ENCODE assay signal across 23 cellular contexts in the genomic region with DNA sequence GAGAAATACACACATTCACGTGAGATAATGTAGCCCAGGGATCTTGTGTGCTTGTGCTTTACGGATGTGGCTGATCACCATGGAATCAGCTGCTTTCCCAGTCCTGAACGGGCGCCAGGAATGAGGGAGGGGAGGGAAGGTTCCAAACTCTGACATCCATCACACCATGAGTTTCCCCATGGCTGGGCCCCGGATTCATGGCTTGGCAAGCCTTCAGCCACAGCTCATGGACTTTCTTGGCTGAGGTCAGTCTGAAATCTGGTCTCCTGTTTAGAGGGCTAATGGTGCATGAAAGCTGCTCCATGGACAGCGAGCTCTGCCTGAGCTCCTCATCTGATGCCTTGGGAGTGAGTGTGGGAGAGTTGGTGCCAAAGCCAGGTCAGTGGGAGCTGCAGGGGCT.
DNase-seq lines count a peak whose midpoint lies in the region; ATAC-seq, FAIRE-seq and TF ChIP-seq lines count a peak whose summit lies in the region.
"Had no signal": no experiment of that assay in that cellular context is flagged by ENCODE, and none has a peak within 500 bp of the region (broad histone marks: within the 10 kb centered on the region; RNA-seq: fewer than 3 reads in every experiment).

No MANE protein-coding gene starts in this region.

- H3K9me3 ChIP-seq in astrocyte (ENCODE audit: insufficient read depth, low read depth, low read length) (no peaks in the 10 kb centered on the region), psoas muscle (no peaks in the 10 kb centered on the region), PC-9 (ENCODE audit: insufficient read depth, low read depth) (no peaks in the 10 kb centered on the region), Karpas-422 (ENCODE audit: low read length) (no peaks in the 10 kb centered on the region)

- H3K27ac ChIP-seq in astrocyte (ENCODE audit: low read depth, low read length) (no peak overlapping the region), psoas muscle (no peak overlapping the region), PC-9 (no peak overlapping the region), Karpas-422 (ENCODE audit: low read length) (no peak overlapping the region)
- H3K27ac ChIP-seq: KMS-11 had no signal

- H4K20me1 ChIP-seq in astrocyte (ENCODE audit: insufficient read depth, low read length) = no peaks in the 10 kb centered on the region
- no peaks in the 10 kb centered on the region for H4K20me1 ChIP-seq in PC-9 (ENCODE audit: insufficient read depth)
- no peaks in the 10 kb centered on the region for H4K20me1 ChIP-seq in Karpas-422 (ENCODE audit: insufficient read depth, low read depth, low read length)

- H3K27ac Mint-ChIP-seq in astrocyte (ENCODE audit: unreplicated experiment) (no peak overlapping the region), Calu3 (ENCODE audit: unreplicated experiment) (no peak overlapping the region), HFFc6 (no peak overlapping the region)
- H3K27ac Mint-ChIP-seq: CD4-positive, CD25-positive, alpha-beta regulatory T cell; GM23338 had no signal

- no peak overlapping the region for H3K4me3 Mint-ChIP-seq in astrocyte (ENCODE audit: unreplicated experiment)
- no peak overlapping the region for H3K4me3 Mint-ChIP-seq in Calu3 (ENCODE audit: low read depth, unreplicated experiment)
- H3K4me3 Mint-ChIP-seq in HFFc6 = no peak overlapping the region
- H3K4me3 Mint-ChIP-seq: CD4-positive, CD25-positive, alpha-beta regulatory T cell; GM23338 had no signal

- H3K27me3 ChIP-seq in astrocyte (ENCODE audit: insufficient read depth, low read length) = no peaks in the 10 kb centered on the region
- H3K27me3 ChIP-seq in psoas muscle (ENCODE audit: insufficient read depth in 3 of 3, low read length in 2 of 3) = no peaks in the 10 kb centered on the region
- peaks cover 59% of the 10 kb centered on the region for H3K27me3 ChIP-seq in PC-9 (ENCODE audit: insufficient read depth, low read depth)
- H3K27me3 ChIP-seq in Karpas-422 (ENCODE audit: low read length) = no peaks in the 10 kb centered on the region

- H3K4me1 ChIP-seq in astrocyte (ENCODE audit: insufficient read depth, low read length) = peaks cover 3% of the 10 kb centered on the region
- H3K4me1 ChIP-seq in psoas muscle = no peaks in the 10 kb centered on the region
- H3K4me1 ChIP-seq in PC-9 (replicated peaks; ENCODE audit: insufficient read depth) = no peaks in the 10 kb centered on the region
- no peaks in the 10 kb centered on the region for H3K4me1 ChIP-seq in Karpas-422 (ENCODE audit: low read length)

- H3K36me3 Mint-ChIP-seq in astrocyte (ENCODE audit: low read depth, unreplicated experiment) (no peaks in the 10 kb centered on the region), Calu3 (ENCODE audit: insufficient read depth, unreplicated experiment) (no peaks in the 10 kb centered on the region), HFFc6 (ENCODE audit: low read depth) (no peaks in the 10 kb centered on the region; the same call in 1 of the 2 replicates)
- H3K36me3 Mint-ChIP-seq: CD4-positive, CD25-positive, alpha-beta regulatory T cell had no signal

- H3K9ac ChIP-seq in astrocyte (ENCODE audit: low read length) = no peak overlapping the region
- no peak overlapping the region for H3K9ac ChIP-seq in Karpas-422 (ENCODE audit: low read length)
- H3K9ac ChIP-seq: KMS-11 had no signal

- intact Hi-C loops in psoas muscle (cut with DNase I) (no loop called here), Calu3 (cut with micrococcal nuclease; ENCODE audit: unreplicated experiment) (no loop called here), PC-9 (cut with micrococcal nuclease; ENCODE audit: unreplicated experiment) (no loop called here)

- WGBS in psoas muscle, 3 donors = 14 to 24% (median 22%) methylated on average over 6 of the region's 6 CpGs

- H3K9me2 ChIP-seq in PC-9 (ENCODE audit: insufficient read depth) (no peaks in the 10 kb centered on the region), Karpas-422 (replicated peaks; ENCODE audit: insufficient read depth, low read length) (no peaks in the 10 kb centered on the region)

- no peak for ATAC-seq in psoas muscle
- ATAC-seq: GM23338 had no signal

- no peaks in the 10 kb centered on the region for H3F3A ChIP-seq in PC-9 (ENCODE audit: insufficient read depth, low read depth)

- H3K9me3 Mint-ChIP-seq in astrocyte (ENCODE audit: unreplicated experiment) = peaks cover 7% of the 10 kb centered on the region
- H3K9me3 Mint-ChIP-seq in Calu3 (ENCODE audit: low read depth, unreplicated experiment) = peaks cover 3% of the 10 kb centered on the region
- H3K9me3 Mint-ChIP-seq in HFFc6 = peaks cover 63% of the 10 kb centered on the region
- H3K9me3 Mint-ChIP-seq: GM23338 had no signal

- CTCF ChIA-PET in Calu3 (lab: Charles Lee) = no interaction called here
- CTCF ChIA-PET in PC-9 (lab: Charles Lee) = no interaction called here

- DNase-seq in astrocyte (ENCODE audit: low read depth) = peak; percentile 88
- DNase-seq in cerebellar cortex (ENCODE audit: low spot score) = peak; percentile 85
- peak; percentile 91 for DNase-seq in left kidney (ENCODE audit: low read depth, low spot score)
- DNase-seq in psoas muscle = peak; percentile 14 to 53
- no peak for DNase-seq in Calu3
- DNase-seq in PC-9 = no peak
- no peak for DNase-seq in HFFc6
- DNase-seq in Karpas-422 = no peak
- DNase-seq: CD4-positive, CD25-positive, alpha-beta regulatory T cell; COR-L47; DMS153; GF-D8; HCEC 1CT; IMR-90; NCI-H1105 treated with DMSO at 0.1 percent for 48 hours; NCI-H1694; NCI-H2081; NCI-H2171; NCI-H446; NCI-H526; SHP77 had no signal

- POLR2A ChIA-PET in PC-9 (lab: Charles Lee; ENCODE audit: unreplicated experiment) = no interaction called here

- no peak overlapping the region for H3K4me3 ChIP-seq in astrocyte (ENCODE audit: insufficient read depth, low read depth, low read length)
- no peak overlapping the region for H3K4me3 ChIP-seq in psoas muscle
- no peak overlapping the region for H3K4me3 ChIP-seq in PC-9
- H3K4me3 ChIP-seq in Karpas-422 (ENCODE audit: low read length) = no peak overlapping the region
- H3K4me3 ChIP-seq: GM23338 had no signal

- BruUV-seq in Calu3 (replicated peaks; lab: Mats Ljungman, UMichigan) (no TSS peak), PC-9 (replicated peaks; lab: Mats Ljungman, UMichigan) (no TSS peak)

- no peaks in the 10 kb centered on the region for H3K79me2 ChIP-seq in astrocyte (ENCODE audit: insufficient read depth, low read length)
- no peaks in the 10 kb centered on the region for H3K79me2 ChIP-seq in PC-9 (ENCODE audit: low read depth)
- no peaks in the 10 kb centered on the region for H3K79me2 ChIP-seq in Karpas-422 (ENCODE audit: low read length)

- H3K36me3 ChIP-seq in astrocyte (ENCODE audit: insufficient read depth, low read length) (no peaks in the 10 kb centered on the region), psoas muscle (ENCODE audit: insufficient read depth in 1 of 2, low read depth in 1 of 2) (no peaks in the 10 kb centered on the region), PC-9 (ENCODE audit: low read depth) (no peaks in the 10 kb centered on the region), Karpas-422 (ENCODE audit: insufficient read depth, low read length) (no peaks in the 10 kb centered on the region)

- H3K4me1 Mint-ChIP-seq in astrocyte (ENCODE audit: low read depth, unreplicated experiment) = no peaks in the 10 kb centered on the region
- no peaks in the 10 kb centered on the region for H3K4me1 Mint-ChIP-seq in Calu3 (ENCODE audit: low read depth, unreplicated experiment)
- H3K4me1 Mint-ChIP-seq in HFFc6 (ENCODE audit: low read depth) = no peaks in the 10 kb centered on the region
- H3K4me1 Mint-ChIP-seq: CD4-positive, CD25-positive, alpha-beta regulatory T cell had no signal

- TF ChIP-seq CTCF in astrocyte (IDR thresholded peaks at IDR 0.05; ENCODE audit: insufficient read depth, low read depth, low read length) (no peak), psoas muscle (IDR thresholded peaks at IDR 0.05) (no peak), Calu3 (IDR thresholded peaks at IDR 0.05; ENCODE audit: unreplicated experiment) (no peak), PC-9 (conservative IDR thresholded peaks at IDR 0.05) (no peak), HFFc6 (IDR thresholded peaks at IDR 0.05) (no peak)

- FAIRE-seq in astrocyte (lab: Jason Lieb, UNC) = no peak

- H2AFZ ChIP-seq in astrocyte (ENCODE audit: low read depth, low read length) (no peak overlapping the region), PC-9 (no peak overlapping the region), Karpas-422 (ENCODE audit: low read length) (no peak overlapping the region)
- H2AFZ ChIP-seq: GM23338 had no signal

- H3K4me2 ChIP-seq in astrocyte (ENCODE audit: low read length) (no peak overlapping the region), PC-9 (no peak overlapping the region), Karpas-422 (ENCODE audit: low read depth, low read length, poor library complexity, severe bottlenecking) (no peak overlapping the region)
- H3K4me2 ChIP-seq: GM23338, KMS-11 had no signal

- H3K27me3 Mint-ChIP-seq in astrocyte (ENCODE audit: low read depth, unreplicated experiment) = peaks cover 23% of the 10 kb centered on the region
- peaks cover 11% of the 10 kb centered on the region for H3K27me3 Mint-ChIP-seq in Calu3 (ENCODE audit: unreplicated experiment)
- H3K27me3 Mint-ChIP-seq in HFFc6 (ENCODE audit: insufficient read depth) = peaks cover 4% of the 10 kb centered on the region; the same call in 1 of the 2 replicates
- H3K27me3 Mint-ChIP-seq: CD4-positive, CD25-positive, alpha-beta regulatory T cell had no signal

Comparison
In these comparisons a context has a peak if more than half of its experiments do, and no peak if none do; other contexts are left out.
1. DNase-seq: peak in astrocyte (single experiment), cerebellar cortex (single experiment), left kidney (single experiment) and psoas muscle (2 of 2); none in Calu3 (single experiment), PC-9 (0 of 2), HFFc6 (single experiment) and Karpas-422 (single experiment).